9 cellular contexts compared by ENCODE assay signal in the genomic region with DNA sequence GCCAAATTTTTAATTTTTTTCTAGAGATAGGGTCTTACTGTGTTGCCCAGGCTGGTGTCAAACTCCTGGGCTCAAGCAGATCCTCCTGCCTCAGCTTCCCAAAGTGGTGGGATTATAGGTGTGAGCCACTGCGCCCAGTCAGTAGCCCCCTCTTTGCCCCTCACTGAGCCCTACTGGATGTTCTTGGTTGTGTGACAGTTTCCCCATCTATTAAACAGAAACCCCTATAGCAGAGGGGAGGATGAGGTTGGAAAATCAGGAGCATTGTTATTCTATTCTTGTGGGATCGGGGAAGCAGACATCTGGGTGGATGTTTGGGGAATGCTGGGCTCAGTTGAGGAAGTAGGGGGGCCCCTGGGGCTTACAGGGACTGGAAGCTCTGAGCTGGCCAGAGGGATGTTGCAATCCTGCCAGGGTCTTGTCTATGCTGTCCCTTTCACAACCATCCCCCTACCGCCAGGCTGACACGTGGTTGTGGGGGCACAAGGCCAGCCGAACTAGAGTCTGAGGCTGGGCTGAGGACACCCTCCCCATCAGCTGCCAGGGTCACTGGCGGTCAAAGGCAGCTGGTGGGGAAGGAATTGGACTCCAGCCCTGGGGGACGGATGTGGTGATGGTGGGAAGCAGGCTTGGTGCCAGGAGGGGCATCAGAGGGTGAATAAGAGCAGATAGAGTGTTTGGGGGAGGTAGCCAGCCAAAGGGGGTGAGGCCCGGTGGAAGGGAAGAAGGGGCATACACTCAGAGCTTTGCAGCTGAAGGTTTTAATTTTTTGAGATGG. TPM values are rescaled to one million over a fixed set of nuclear protein-coding genes. Genes with fewer than 3 reads are reported as not detected.
DNase-seq lines count a peak whose midpoint lies in the region; ATAC-seq and TF ChIP-seq lines count a peak whose summit lies in the region.
"Had no signal": no experiment of that assay in that cellular context is flagged by ENCODE, and none has a peak within 500 bp of the region (broad histone marks: within the 10 kb centered on the region; RNA-seq: fewer than 3 reads in every experiment).

No MANE protein-coding gene starts in this region.

- DNase-seq in DMS 273 (lab: John Stamatoyannopoulos, UW; ENCODE audit: unreplicated experiment): peak; percentile 71
- DNase-seq in breast epithelium (ENCODE audit: low spot score in 2 of 2): peak in 1 of 2 donors; percentile 75
- DNase-seq in myocyte (ENCODE audit: low read depth): peak; percentile 98
- DNase-seq in endodermal cell: no peak
- DNase-seq in stimulated activated CD4-positive, alpha-beta T cell treated with anti-CD3 and anti-CD28 coated beads, Interleukin-2, amount 100 ng/mL, for 48 hours: no peak
- DNase-seq: activated effector memory CD4-positive, alpha-beta T cell treated with Interleukin-2 at 50 U/mL for 16 hours; naive B cell; NCI-H526 had no signal

- H3K27me3 ChIP-seq in breast epithelium: no peaks in the 10 kb centered on the region
- H3K27me3 ChIP-seq in endodermal cell (ENCODE audit: control insufficient read depth, insufficient read depth, low read length, poor library complexity, severe bottlenecking): no peaks in the 10 kb centered on the region

- TF ChIP-seq CTCF in breast epithelium (IDR thresholded peaks at IDR 0.05) (no peak), endodermal cell (conservative IDR thresholded peaks at IDR 0.05) (no peak)

- peaks cover 19% of the 10 kb centered on the region for H3K4me1 Mint-ChIP-seq in endodermal cell

- peaks cover 7% of the 10 kb centered on the region for H3K9me3 Mint-ChIP-seq in endodermal cell
- H3K9me3 Mint-ChIP-seq: naive B cell had no signal

- intact Hi-C loops in breast epithelium (cut with DNase I; ENCODE audit: low total_unique reads): no loop called here

- H3K4me1 ChIP-seq in breast epithelium: no peaks in the 10 kb centered on the region
- no peaks in the 10 kb centered on the region for H3K4me1 ChIP-seq in endodermal cell (ENCODE audit: control insufficient read depth, insufficient read depth, low read length)

- H3K36me3 Mint-ChIP-seq in endodermal cell (ENCODE audit: low read depth): peaks cover 10% of the 10 kb centered on the region
- H3K36me3 Mint-ChIP-seq: naive B cell had no signal

- H3K27ac Mint-ChIP-seq in endodermal cell: no peak overlapping the region

- no peak overlapping the region for H3K9ac ChIP-seq in endodermal cell (ENCODE audit: extremely low read depth, low read length, poor library complexity, severe bottlenecking)

- ATAC-seq in HG02870 (IDR thresholded peaks at IDR 0.05; ENCODE audit: unreplicated experiment): no peak

- H3K36me3 ChIP-seq in breast epithelium (no peaks in the 10 kb centered on the region), endodermal cell (ENCODE audit: control insufficient read depth, insufficient read depth, low read length) (no peaks in the 10 kb centered on the region)

- H3K27me3 Mint-ChIP-seq in endodermal cell (ENCODE audit: insufficient read depth): peaks cover 8% of the 10 kb centered on the region

- WGBS in endodermal cell (ENCODE audit: insufficient coverage in 1 of 2, insufficient read length in 1 of 2), 2 experiments: 90 to 100% methylated on average over 2 to 8 of the region's 8 CpGs

- TF ChIP-seq POLR2A in breast epithelium (IDR thresholded peaks at IDR 0.05): no peak

- H3K9me3 ChIP-seq in breast epithelium: no peaks in the 10 kb centered on the region
- no peaks in the 10 kb centered on the region for H3K9me3 ChIP-seq in endodermal cell (ENCODE audit: control insufficient read depth, low read length)

- H3K27ac ChIP-seq in breast epithelium: peak overlapping the region; percentile 55 to 87
- no peak overlapping the region for H3K27ac ChIP-seq in endodermal cell (ENCODE audit: low read depth, low read length)

- H3K4me3 Mint-ChIP-seq in endodermal cell: no peak overlapping the region

- H3K4me3 ChIP-seq in breast epithelium: no peak overlapping the region
- H3K4me3 ChIP-seq in endodermal cell (ENCODE audit: low read length): no peak overlapping the region

RNA-seq across cellular contexts. Expression of gene APOC1, which starts 10.9 kb away (rescaled TPM):
- 100 to 1,000 TPM in 1 of 3 donors, 10 to 100 TPM in 2; 59.0 to 285 (median 78.7) TPM for total RNA-seq in breast epithelium
- total RNA-seq in myocyte: 21.8 and 52.3 TPM in 2 replicates
- polyA plus RNA-seq in myocyte (2012): 7.3 TPM
- total RNA-seq in endodermal cell: 1,000 to 10,000 TPM in 1 of 2 donors, 100 to 1,000 TPM in 1; 914 to 1,040 TPM
- polyA plus RNA-seq in endodermal cell (2013, experiment 1 of 2): 82.6 TPM
- polyA plus RNA-seq in endodermal cell (2013, experiment 2 of 2): 102 TPM

RNA-seq across cellular contexts. Expression of gene APOC4, which starts 16.7 kb away (rescaled TPM):
- not detected for total RNA-seq in breast epithelium
- total RNA-seq in myocyte: not detected in 2 replicates
- polyA plus RNA-seq in myocyte (2012): not detected
- not detected for total RNA-seq in endodermal cell
- not detected for polyA plus RNA-seq in endodermal cell (2013, experiment 1 of 2)
- not detected for polyA plus RNA-seq in endodermal cell (2013, experiment 2 of 2)

RNA-seq across cellular contexts. Expression of gene APOE, which starts 19.7 kb away (rescaled TPM):
- total RNA-seq in breast epithelium (1,000 to 10,000 TPM in 2 of 3 donors, 100 to 1,000 TPM in 1; 439 to 1,162 (median 1,092) TPM), myocyte (4,388 and 5,075 TPM in 2 replicates), endodermal cell (1,000 to 10,000 TPM; 2,216 to 2,598 TPM)
- polyA plus RNA-seq in myocyte (2012): 34.2 TPM
- polyA plus RNA-seq in endodermal cell (2013, experiment 1 of 2): 361 TPM
- 368 TPM for polyA plus RNA-seq in endodermal cell (2013, experiment 2 of 2)

RNA-seq across cellular contexts. Expression of gene APOC2, which starts 20.5 kb away (rescaled TPM):
- 10 to 100 TPM in 1 of 3 donors, under 1 TPM in 1, not detected in 1; 0.48 to 10.7 TPM for total RNA-seq in breast epithelium
- 4.8 and 8.8 TPM in 2 replicates for total RNA-seq in myocyte
- not detected for polyA plus RNA-seq in myocyte (2012)
- total RNA-seq in endodermal cell: under 1 TPM in 1 of 2 donors, not detected in 1; 0.70 TPM
- polyA plus RNA-seq in endodermal cell (2013, experiment 1 of 2): not detected
- polyA plus RNA-seq in endodermal cell (2013, experiment 2 of 2): not detected

RNA-seq across cellular contexts. Expression of gene CLPTM1, which starts 29.9 kb away (rescaled TPM):
- total RNA-seq in breast epithelium: 10 to 100 TPM; 42.0 to 70.5 (median 60.2) TPM
- 73.2 and 91.7 TPM in 2 replicates for total RNA-seq in myocyte
- polyA plus RNA-seq in myocyte (2012): 117 TPM
- 10 to 100 TPM; 82.7 to 94.4 TPM for total RNA-seq in endodermal cell
- polyA plus RNA-seq in endodermal cell (2013, experiment 1 of 2): 78.1 TPM
- 66.4 TPM for polyA plus RNA-seq in endodermal cell (2013, experiment 2 of 2)

Comparison
In these comparisons a context has a peak if more than half of its experiments do, and no peak if none do; other contexts are left out.
1. DNase-seq: peak in DMS 273 (single experiment) and myocyte (single experiment); none in endodermal cell (single experiment) and stimulated activated CD4-positive, alpha-beta T cell treated with anti-CD3 and anti-CD28 coated beads, Interleukin-2, amount 100 ng/mL, for 48 hours (0 of 2).